ENCODE assay signal across 9 cellular contexts in the genomic region with DNA sequence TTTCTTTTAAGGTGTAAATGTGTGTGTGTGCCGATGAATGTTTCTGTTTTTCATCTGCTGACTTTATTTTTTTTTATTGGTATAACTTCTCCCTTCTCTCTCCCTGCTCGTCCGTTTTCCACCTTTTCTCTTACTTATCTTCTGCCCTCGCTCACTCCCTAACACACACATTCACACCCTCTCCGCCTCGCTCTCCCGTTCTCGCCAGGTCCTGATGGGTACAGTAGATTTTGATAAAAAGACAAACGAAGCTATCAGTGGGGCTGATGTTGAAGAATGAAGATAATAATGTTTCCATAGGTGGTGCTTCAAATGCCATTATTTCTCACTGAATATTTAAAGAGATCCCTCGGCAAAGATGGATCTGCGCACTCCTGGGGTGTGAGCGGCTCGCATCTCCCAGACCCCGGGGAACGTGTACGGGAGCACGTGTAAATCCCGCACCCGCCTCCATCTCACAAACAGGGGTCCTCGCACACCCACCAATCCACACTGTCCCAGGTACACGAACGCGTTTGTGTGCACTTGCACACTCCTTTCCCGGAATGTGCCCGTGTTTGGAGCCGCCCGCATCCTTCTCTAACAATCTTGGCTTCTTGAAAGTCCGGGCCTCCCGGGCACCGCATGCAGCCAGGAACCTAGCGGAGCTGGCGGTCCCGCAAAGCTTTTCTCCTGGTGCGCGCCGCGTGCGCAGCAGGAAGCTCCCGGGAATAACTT. TPM values are rescaled to one million over a fixed set of nuclear protein-coding genes. Genes with fewer than 3 reads are reported as not detected.
DNase-seq lines count a peak whose midpoint lies in the region; ATAC-seq and TF ChIP-seq lines count a peak whose summit lies in the region.
"Had no signal": no experiment of that assay in that cellular context is flagged by ENCODE, and none has a peak within 500 bp of the region (broad histone marks: within the 10 kb centered on the region; RNA-seq: fewer than 3 reads in every experiment).

No MANE protein-coding gene starts in this region.

- peaks cover 100% of the 10 kb centered on the region for H3K27me3 ChIP-seq in left ventricle myocardium inferior (ENCODE audit: low read depth)

- H3K4me1 ChIP-seq in left ventricle myocardium inferior (peaks cover 56% of the 10 kb centered on the region), mesodermal cell (ENCODE audit: control insufficient read depth, insufficient read depth, low read length, poor library complexity, severe bottlenecking) (peaks cover 21% of the 10 kb centered on the region)

- 0% methylated on average over 15 to 30 of the region's 39 CpGs for WGBS in mesodermal cell (ENCODE audit: insufficient coverage in 2 of 2), 2 experiments

- H3K36me3 ChIP-seq in left ventricle myocardium inferior (no peaks in the 10 kb centered on the region), mesodermal cell (ENCODE audit: control insufficient read depth, insufficient read depth, low read length) (peaks cover 6% of the 10 kb centered on the region)

- H3K9me3 ChIP-seq in left ventricle myocardium inferior (replicated peaks) (no peaks in the 10 kb centered on the region), mesodermal cell (ENCODE audit: control insufficient read depth, low read length) (no peaks in the 10 kb centered on the region)

- ATAC-seq in left ventricle myocardium superior, result no peak
- ATAC-seq in HG03342 (IDR thresholded peaks at IDR 0.05; ENCODE audit: unreplicated experiment), result no peak

- DNase-seq in left ventricle myocardium inferior (no peak), left ventricle myocardium superior (no peak), coronary artery (ENCODE audit: low spot score) (no peak), cerebellar cortex (ENCODE audit: low spot score) (no peak), COLO668 (lab: John Stamatoyannopoulos, UW; ENCODE audit: unreplicated experiment) (no peak), NCI-H2171 treated with DMSO at 0.1 percent for 48 hours (lab: John Stamatoyannopoulos, UW) (no peak)
- DNase-seq: RPMI8226 had no signal

- H3K4me3 ChIP-seq in left ventricle myocardium inferior (peak overlapping the region; percentile 66), coronary artery (peak overlapping the region; percentile 75), mesodermal cell (ENCODE audit: extremely low read depth, insufficient read depth, low read length, poor library complexity, severe bottlenecking) (peak overlapping the region; percentile 95)

- H3K27ac ChIP-seq in left ventricle myocardium inferior (replicated peaks), result no peak overlapping the region
- H3K27ac ChIP-seq in coronary artery, result no peak overlapping the region
- peak overlapping the region; percentile 93 for H3K27ac ChIP-seq in mesodermal cell (ENCODE audit: low read depth, low read length, severe bottlenecking)

- intact Hi-C loops in left ventricle myocardium inferior (cut with micrococcal nuclease), result no loop called here
- intact Hi-C loops in left ventricle myocardium superior (cut with micrococcal nuclease), result no loop called here

- TF ChIP-seq CTCF in left ventricle myocardium inferior (IDR thresholded peaks at IDR 0.05; ENCODE audit: borderline replicate concordance) (no peak), coronary artery (IDR thresholded peaks at IDR 0.05) (no peak)

RNA-seq across cellular contexts. Expression of gene SALL1, which starts 2.4 kb away (rescaled TPM):
- total RNA-seq in left ventricle myocardium inferior (1.3 TPM), left ventricle myocardium superior (not detected)
- 45.4 TPM for polyA plus RNA-seq in mesodermal cell (2013, experiment 1 of 2)
- 36.0 TPM for polyA plus RNA-seq in mesodermal cell (2013, experiment 2 of 2)
